ENCODE assay signal across 29 cellular contexts in the genomic region with DNA sequence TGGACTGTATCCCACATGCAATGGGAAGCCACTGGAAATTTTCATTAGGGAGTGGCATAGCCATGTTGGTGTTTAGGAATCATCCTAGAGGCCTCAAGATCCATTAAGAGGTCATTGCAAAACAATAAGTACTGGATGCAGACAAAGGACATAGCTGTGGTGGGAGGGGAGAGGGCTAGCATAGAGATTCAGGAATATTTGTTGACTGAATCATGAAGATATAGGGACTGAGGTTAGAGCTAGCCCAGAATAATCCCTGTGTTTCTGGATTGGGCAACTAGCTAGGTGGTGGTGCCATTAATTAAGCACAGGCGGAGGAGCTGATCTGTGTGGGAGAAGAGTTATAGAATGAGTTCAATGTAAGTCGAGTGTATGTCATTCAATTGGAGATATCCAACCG.
DNase-seq lines count a peak whose midpoint lies in the region; ATAC-seq and TF ChIP-seq lines count a peak whose summit lies in the region.
"Had no signal": no experiment of that assay in that cellular context is flagged by ENCODE, and none has a peak within 500 bp of the region (broad histone marks: within the 10 kb centered on the region; RNA-seq: fewer than 3 reads in every experiment).

No MANE protein-coding gene starts in this region.

- DNase-seq in AG10803 (ENCODE audit: low read depth) (peak; percentile 92), HS-5 (ENCODE audit: low read depth) (peak; percentile 37), astrocyte of the hippocampus (ENCODE audit: low read depth, low spot score) (peak; percentile 22), foreskin fibroblast (peak; percentile 28 to 53), D341Med (ENCODE audit: low spot score) (no peak), GOT3 (lab: John Stamatoyannopoulos, UW) (no peak)
- DNase-seq: activated CD4-positive, alpha-beta memory T cell treated with anti-CD3 and anti-CD28 coated beads, Interleukin-2, amount 10 ng/mL, durations not matched to agents 7 days and 5 days; activated CD4-positive, alpha-beta T cell treated with anti-CD3 and anti-CD28 coated beads for 1 hour; activated effector memory CD4-positive, alpha-beta T cell treated with anti-CD3 and anti-CD28 coated beads, Interleukin-2, amount 50 U/mL, for 16 hours; activated naive CD8-positive, alpha-beta T cell treated with anti-CD3 and anti-CD28 coated beads for 36 hours; activated T-cell treated with anti-CD3 and anti-CD28 coated beads for 4 hours; C1 segment of cervical spinal cord; Calu3; MG63; NCI-H1105 treated with DMSO at 0.1 percent for 48 hours; NCI-H2029; NCI-H748 treated with DMSO at 0.1 percent for 48 hours; retina; RPMI8226; stimulated activated CD4-positive, alpha-beta T cell treated with anti-CD3 and anti-CD28 coated beads, Interleukin-1b, Interleukin-23, amount 100 ng/mL, for 48 hours; stimulated activated CD8-positive, alpha-beta memory T cell treated with anti-CD3 and anti-CD28 coated beads, Interleukin-4, amount 100 ng/mL, for 48 hours; T-helper 2 cell; tibial artery had no signal

- no peak overlapping the region for H3K4me3 ChIP-seq in AG10803 (ENCODE audit: low read length)
- H3K4me3 ChIP-seq in foreskin fibroblast (ENCODE audit: low read depth in 1 of 2, low read length in 2 of 2) = no peak overlapping the region
- H3K4me3 ChIP-seq: ascending aorta, lung, MG63, SK-N-MC, smooth muscle cell, tibial artery had no signal

- no peak for TF ChIP-seq CTCF in AG10803 (conservative IDR thresholded peaks at IDR 0.05; ENCODE audit: low read length)
- no peak for TF ChIP-seq CTCF in foreskin fibroblast (IDR thresholded peaks at IDR 0.05; ENCODE audit: low read depth, low read length)

- ATAC-seq in GM19455 (IDR thresholded peaks at IDR 0.05; ENCODE audit: unreplicated experiment) = no peak
- ATAC-seq in GM18873 (IDR thresholded peaks at IDR 0.05; ENCODE audit: low FRiP score, unreplicated experiment) = no peak

Comparison
In these comparisons a context has a peak if more than half of its experiments do, and no peak if none do; other contexts are left out.
1. DNase-seq: peak in AG10803 (single experiment), HS-5 (single experiment), astrocyte of the hippocampus (single experiment) and foreskin fibroblast (2 of 2); none in D341Med (single experiment) and GOT3 (single experiment).